In the genomic region with DNA sequence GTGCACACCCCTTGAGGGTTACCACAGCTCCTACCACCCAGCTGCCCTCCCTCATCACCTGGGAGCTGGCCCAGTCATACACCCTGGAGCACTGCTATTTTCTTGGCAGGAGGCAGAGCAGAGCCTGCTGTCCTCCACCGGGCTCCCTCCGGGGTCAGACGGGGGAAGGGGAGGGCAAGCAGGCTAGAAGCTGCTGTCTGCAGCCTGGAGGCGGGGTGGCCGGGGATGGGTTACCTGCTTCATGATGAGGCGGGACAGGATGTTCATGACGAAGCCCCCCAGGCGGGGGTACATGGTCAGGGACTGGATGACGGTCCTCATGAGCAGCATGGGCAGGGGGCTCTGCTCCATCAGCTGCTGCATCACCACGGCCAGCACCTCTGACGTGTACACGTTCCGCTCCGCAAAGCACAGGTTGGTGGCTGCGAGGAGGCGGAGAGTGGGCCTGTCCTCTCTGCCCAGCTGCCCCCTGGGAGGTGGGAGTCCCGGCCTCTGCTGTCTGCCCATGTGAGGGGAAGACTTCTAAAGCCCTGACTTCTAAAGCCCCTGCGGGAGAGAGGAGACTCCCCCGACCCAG, we compare ENCODE assay signal across 6 cellular contexts.
A peak's percentile ranks its signal among the peaks of the same experiment; 100 is the strongest.
DNase-seq lines count a peak whose midpoint lies in the region; ATAC-seq and TF ChIP-seq lines count a peak whose summit lies in the region.

No MANE protein-coding gene starts in this region.

- TF ChIP-seq CTCF in GM13977 (IDR thresholded peaks at IDR 0.05; ENCODE audit: extremely low read depth, insufficient read depth, missing control alignments): no peak

- in situ Hi-C loops in GM13977 (cut with MboI; ENCODE audit: low pct_unique_long_range_greater_than_20kb, low sequenced_read_pairs, unreplicated experiment): no loop called here

- DNase-seq in GM13977 (ENCODE audit: low spot score) (peak; percentile 50), NCI-H69 (lab: John Stamatoyannopoulos, UW) (peak; percentile 83), iPS-NIHi7 (ENCODE audit: extremely low spot score) (peak; percentile 53), D341Med (ENCODE audit: low spot score) (no peak)
- DNase-seq in activated CD4-positive, CD25-positive, alpha-beta regulatory T cell treated with anti-CD3 and anti-CD28 coated beads, Interleukin-2, amount 50 U/mL, for 72 hours: no peak

- no peak for ATAC-seq in HG03139 (IDR thresholded peaks at IDR 0.05; ENCODE audit: unreplicated experiment)

Comparison
In these comparisons a context has a peak if more than half of its experiments do, and no peak if none do; other contexts are left out.
1. DNase-seq: peak in GM13977 (single experiment), NCI-H69 (single experiment) and iPS-NIHi7 (single experiment); none in activated CD4-positive, CD25-positive, alpha-beta regulatory T cell treated with anti-CD3 and anti-CD28 coated beads, Interleukin-2, amount 50 U/mL, for 72 hours (single experiment) and D341Med (single experiment).